8 cellular contexts compared by ENCODE assay signal in the genomic region with DNA sequence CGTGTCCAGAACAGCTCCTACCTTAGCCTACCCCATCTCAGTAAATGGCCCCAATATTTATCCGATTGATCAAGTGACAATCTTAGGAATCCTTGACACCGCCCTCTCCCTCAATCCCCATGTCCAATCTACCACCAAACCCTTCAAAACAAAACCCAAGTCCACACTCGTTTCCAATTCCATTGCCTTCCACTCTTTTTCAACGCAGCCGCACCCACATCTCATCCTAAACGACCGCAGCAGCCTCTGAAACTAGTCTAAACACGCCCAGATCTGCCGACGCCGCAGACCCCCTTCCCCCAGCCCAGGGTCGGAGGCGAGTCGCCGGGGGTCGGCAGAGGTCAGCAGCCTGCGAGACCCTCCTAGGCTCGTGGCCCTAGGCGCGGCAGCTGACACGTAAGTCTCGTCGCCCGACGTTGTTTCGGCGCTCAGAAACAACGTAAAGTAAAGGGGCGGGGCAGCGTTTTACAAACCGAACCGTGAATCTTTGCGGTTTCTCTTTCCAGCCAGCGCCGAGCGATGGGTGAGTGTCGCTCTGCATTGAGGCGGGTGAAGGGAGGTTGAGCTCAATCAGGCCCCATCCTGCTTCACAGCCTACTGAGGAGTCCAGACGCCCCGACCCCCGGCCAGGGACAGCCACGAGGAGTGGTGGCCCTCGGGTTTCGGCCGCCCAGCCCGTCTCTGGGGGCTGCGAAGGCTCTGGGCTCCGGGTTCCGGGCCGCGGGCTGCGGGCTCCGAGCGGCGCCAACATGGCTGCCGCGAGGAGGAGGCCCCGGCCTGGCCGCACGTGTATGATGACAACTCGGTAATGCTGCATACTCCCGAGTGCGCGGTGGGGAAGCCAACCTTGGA. TPM values are rescaled to one million over a fixed set of nuclear protein-coding genes. Genes with fewer than 3 reads are reported as not detected.
DNase-seq lines count a peak whose midpoint lies in the region; ATAC-seq lines count a peak whose summit lies in the region.

TSS of gene RPS8 (plus strand) at position 463 of the 852 bp plus-strand sequence. CDS start at position 520, 57 bp downstream.

- peaks cover 40 to 45% (median 44%) of the 10 kb centered on the region in 11 experiments for H3K36me3 ChIP-seq in BLaER1 treated with 17β-estradiol and CSF1 and Interleukin-3, amounts not matched to agents 10 nM and 100 nM

- peak within 1 kb of the TSS; percentile 82 for H3K4me3 Mint-ChIP-seq in activated CD4-positive, alpha-beta T cell treated with anti-CD3 and anti-CD28 coated beads, Interleukin-2, amount 10 ng/mL, durations not matched to agents 7 days and 5 days

- H3K9me3 ChIP-seq in BLaER1 treated with 17β-estradiol and CSF1 and Interleukin-3, amounts not matched to agents 10 nM and 100 nM (replicated peaks in 1 of 11), result no peaks in the 10 kb centered on the region; a peak in 1 of 22 replicates

- H4K20me1 ChIP-seq in BLaER1 treated with 17β-estradiol and CSF1 and Interleukin-3, amounts not matched to agents 10 nM and 100 nM, result peaks cover 41 to 47% (median 44%) of the 10 kb centered on the region in 11 experiments

- no peaks in the 10 kb centered on the region for H3K27me3 ChIP-seq in BLaER1 treated with 17β-estradiol and CSF1 and Interleukin-3, amounts not matched to agents 10 nM and 100 nM

- H3K9me3 Mint-ChIP-seq in activated CD4-positive, alpha-beta T cell treated with anti-CD3 and anti-CD28 coated beads, Interleukin-2, amount 10 ng/mL, durations not matched to agents 7 days and 5 days, result no peaks in the 10 kb centered on the region

- peak within 1 kb of the TSS; percentile 89 to 99 (median 96) for H3K9ac ChIP-seq in BLaER1 treated with 17β-estradiol and CSF1 and Interleukin-3, amounts not matched to agents 10 nM and 100 nM

- H3K4me1 ChIP-seq in BLaER1 treated with 17β-estradiol and CSF1 and Interleukin-3, amounts not matched to agents 10 nM and 100 nM, result peaks cover 35 to 45% (median 40%) of the 10 kb centered on the region in 10 experiments

- H3K4me3 ChIP-seq in BLaER1 treated with 17β-estradiol and CSF1 and Interleukin-3, amounts not matched to agents 10 nM and 100 nM, result peak within 1 kb of the TSS; percentile 81 to 97 (median 86)

- CTCF ChIA-PET in activated CD4-positive, alpha-beta T cell treated with anti-CD3 and anti-CD28 coated beads, Interleukin-2, amount 10 ng/mL, durations not matched to agents 7 days and 5 days (lab: Charles Lee), result interaction anchor here (0.8 to 2.5 kb wide), 16 partner anchors 9 to 235 kb away, joined by 3 to 23 read pairs (median 3); partner anchors contain the start of genes ARMH1, BEST4, HECTD3 and RNU5D-1

- H3K4me2 ChIP-seq in BLaER1 treated with 17β-estradiol and CSF1 and Interleukin-3, amounts not matched to agents 10 nM and 100 nM, result peak within 1 kb of the TSS; percentile 93 to 99 (median 97)

- H3K4me1 Mint-ChIP-seq in activated CD4-positive, alpha-beta T cell treated with anti-CD3 and anti-CD28 coated beads, Interleukin-2, amount 10 ng/mL, durations not matched to agents 7 days and 5 days, result peaks cover 40% of the 10 kb centered on the region

- peak within 1 kb of the TSS; percentile 94 for H3K27ac Mint-ChIP-seq in activated CD4-positive, alpha-beta T cell treated with anti-CD3 and anti-CD28 coated beads, Interleukin-2, amount 10 ng/mL, durations not matched to agents 7 days and 5 days

- ATAC-seq in GM19324 (IDR thresholded peaks at IDR 0.05; ENCODE audit: low FRiP score, unreplicated experiment) (peak; percentile 79), HG03460 (IDR thresholded peaks at IDR 0.05; ENCODE audit: unreplicated experiment) (peak; percentile 74), left lobe of liver (peak; percentile 96)

- peak; percentile 97 to 99 for DNase-seq in NCI-H526 (lab: John Stamatoyannopoulos, UW)
- DNase-seq in activated CD4-positive, alpha-beta T cell treated with anti-CD3 and anti-CD28 coated beads, Interleukin-2, amount 10 ng/mL, durations not matched to agents 7 days and 5 days, result peak; percentile 94
- DNase-seq in dedifferentiated amniotic fluid mesenchymal stem cell (ENCODE audit: extremely low spot score), result peak; percentile 93
- DNase-seq in left lobe of liver (ENCODE audit: low spot score), result peak; percentile 93
- DNase-seq in stimulated activated CD4-positive, alpha-beta T cell treated with anti-CD3 and anti-CD28 coated beads, Interleukin-2, amount 100 ng/mL, for 24 hours, result peak; percentile 89 to 91

- peaks cover 41% of the 10 kb centered on the region for H3K36me3 Mint-ChIP-seq in activated CD4-positive, alpha-beta T cell treated with anti-CD3 and anti-CD28 coated beads, Interleukin-2, amount 10 ng/mL, durations not matched to agents 7 days and 5 days (ENCODE audit: low read depth)

- peak within 1 kb of the TSS; percentile 86 to 99 (median 97) for H3K27ac ChIP-seq in BLaER1 treated with 17β-estradiol and CSF1 and Interleukin-3, amounts not matched to agents 10 nM and 100 nM

- POLR2A ChIA-PET in activated CD4-positive, alpha-beta T cell treated with anti-CD3 and anti-CD28 coated beads, Interleukin-2, amount 10 ng/mL, durations not matched to agents 7 days and 5 days (lab: Charles Lee), result interaction anchor here (0.8 to 3.0 kb wide), 2 partner anchors 45 to 54 kb away, joined by 5 to 15 read pairs; no protein-coding TSS in a partner anchor

- H3K27me3 Mint-ChIP-seq in activated CD4-positive, alpha-beta T cell treated with anti-CD3 and anti-CD28 coated beads, Interleukin-2, amount 10 ng/mL, durations not matched to agents 7 days and 5 days, result no peaks in the 10 kb centered on the region

RNA-seq across cellular contexts. Expression of gene RPS8, which starts in this region (rescaled TPM):
- 1,000 to 10,000 TPM; 1,879 to 1,968 TPM for total RNA-seq in activated CD4-positive, alpha-beta T cell treated with anti-CD3 and anti-CD28 coated beads, Interleukin-2, amount 10 ng/mL, durations not matched to agents 7 days and 5 days
- 471 TPM for total RNA-seq in left lobe of liver

Comparison
In these comparisons a context has a peak if more than half of its experiments do, and no peak if none do; other contexts are left out.
1. Peak in every context shown above with its lines: DNase-seq, ATAC-seq, H3K4me3 ChIP-seq and H3K27ac ChIP-seq.